In genomic region chr1:174812656-174813055, GRCh38 we compare ENCODE assay signal across 24 cellular contexts.
A peak's percentile ranks its signal among the peaks of the same experiment; 100 is the strongest.
DNase-seq lines count a peak whose midpoint lies in the region; ATAC-seq and TF ChIP-seq lines count a peak whose summit lies in the region.
"Had no signal": no experiment of that assay in that cellular context is flagged by ENCODE, and none has a peak within 500 bp of the region (broad histone marks: within the 10 kb centered on the region; RNA-seq: fewer than 3 reads in every experiment).

No MANE protein-coding gene starts in this region.

- no peaks in the 10 kb centered on the region for H4K20me1 ChIP-seq in BLaER1

- no peak overlapping the region for H3K9ac ChIP-seq in BLaER1

- H3K27me3 ChIP-seq in BLaER1 = no peaks in the 10 kb centered on the region
- H3K27me3 ChIP-seq: body of pancreas, foreskin keratinocyte, SJSA1, vagina had no signal

- peak; percentile 62 for ATAC-seq in WTC11
- ATAC-seq in HG03280 (IDR thresholded peaks at IDR 0.05; ENCODE audit: unreplicated experiment) = no peak
- ATAC-seq: body of pancreas, foreskin keratinocyte, natural killer cell had no signal

- H3K36me3 Mint-ChIP-seq in WTC11 = no peaks in the 10 kb centered on the region
- H3K36me3 Mint-ChIP-seq in activated T-helper 2 cell treated with anti-CD3 and anti-CD28 coated beads, Interferon-gamma antibody, Interleukin-2, Interleukin-4, amounts not matched to agents 10 μg/mL and 5 μg/mL and 100 μg/mL, durations not matched to agents 14 hours and 24 hours and 36 hours (ENCODE audit: low read depth) = peaks cover 3% of the 10 kb centered on the region
- H3K36me3 Mint-ChIP-seq in activated T-cell treated with anti-CD3 and anti-CD28 coated beads, Interleukin-2, amount 50 U/mL, for 24 hours (ENCODE audit: low read depth) = peaks cover 16% of the 10 kb centered on the region
- H3K36me3 Mint-ChIP-seq: natural killer cell had no signal

- H3K27me3 Mint-ChIP-seq in WTC11 (ENCODE audit: low read depth) = no peaks in the 10 kb centered on the region
- no peaks in the 10 kb centered on the region for H3K27me3 Mint-ChIP-seq in activated T-helper 2 cell treated with anti-CD3 and anti-CD28 coated beads, Interferon-gamma antibody, Interleukin-2, Interleukin-4, amounts not matched to agents 10 μg/mL and 5 μg/mL and 100 μg/mL, durations not matched to agents 14 hours and 24 hours and 36 hours (ENCODE audit: low read depth)
- H3K27me3 Mint-ChIP-seq in activated T-cell treated with anti-CD3 and anti-CD28 coated beads, Interleukin-2, amount 50 U/mL, for 24 hours = no peaks in the 10 kb centered on the region
- H3K27me3 Mint-ChIP-seq: activated naive CD8-positive, alpha-beta T cell treated with anti-CD3 and anti-CD28 coated beads, Interleukin-2, amount 10 ng/mL, durations not matched to agents 7 days and 5 days had no signal

- H3K9me3 ChIP-seq in BLaER1 = no peaks in the 10 kb centered on the region
- H3K9me3 ChIP-seq: A549, body of pancreas, SJSA1, vagina had no signal

- intact Hi-C loops in activated T-helper 2 cell treated with anti-CD3 and anti-CD28 coated beads, Interferon-gamma antibody, Interleukin-2, Interleukin-4, amounts not matched to agents 10 μg/mL and 5 μg/mL and 100 μg/mL, durations not matched to agents 14 hours and 24 hours and 36 hours (cut with micrococcal nuclease) = no loop called here

- no peak for TF ChIP-seq CTCF in WTC11 (IDR thresholded peaks at IDR 0.05)

- H3K4me3 ChIP-seq in BLaER1 = no peak overlapping the region
- H3K4me3 ChIP-seq: A549, body of pancreas, coronary artery, SJSA1, vagina had no signal

- DNase-seq in HuH-7 (ENCODE audit: low spot score) = peak; percentile 37
- DNase-seq in WTC11 (ENCODE audit: low spot score) = no peak
- DNase-seq in kidney tubule cell (ENCODE audit: low spot score) = peak; percentile 39
- no peak for DNase-seq in activated T-helper 2 cell treated with anti-CD3 and anti-CD28 coated beads, Interferon-gamma antibody, Interleukin-2, Interleukin-4, amounts not matched to agents 10 μg/mL and 5 μg/mL and 100 μg/mL, durations not matched to agents 14 hours and 24 hours and 36 hours (ENCODE audit: low spot score)
- DNase-seq in activated T-cell treated with anti-CD3 and anti-CD28 coated beads, Interleukin-2, amount 50 U/mL, for 24 hours = no peak
- no peak for DNase-seq in NCI-H1048 (lab: John Stamatoyannopoulos, UW)
- DNase-seq: activated naive CD8-positive, alpha-beta T cell treated with anti-CD3 and anti-CD28 coated beads, Interleukin-2, amount 10 ng/mL, durations not matched to agents 7 days and 5 days; body of pancreas; C1 segment of cervical spinal cord; foreskin keratinocyte; H7; hypothalamus; mammary epithelial cell; natural killer cell; NCI-H1092; posterior cingulate gyrus; stimulated activated CD4-positive, alpha-beta T cell treated with anti-CD3 and anti-CD28 coated beads, Interleukin-4, amount 100 ng/mL, for 24 hours had no signal

- H3K4me3 Mint-ChIP-seq in WTC11 = no peak overlapping the region
- no peak overlapping the region for H3K4me3 Mint-ChIP-seq in activated T-helper 2 cell treated with anti-CD3 and anti-CD28 coated beads, Interferon-gamma antibody, Interleukin-2, Interleukin-4, amounts not matched to agents 10 μg/mL and 5 μg/mL and 100 μg/mL, durations not matched to agents 14 hours and 24 hours and 36 hours (ENCODE audit: low read depth)
- H3K4me3 Mint-ChIP-seq in activated T-cell treated with anti-CD3 and anti-CD28 coated beads, Interleukin-2, amount 50 U/mL, for 24 hours = no peak overlapping the region
- H3K4me3 Mint-ChIP-seq: activated naive CD8-positive, alpha-beta T cell treated with anti-CD3 and anti-CD28 coated beads, Interleukin-2, amount 10 ng/mL, durations not matched to agents 7 days and 5 days; natural killer cell had no signal

- H3K4me1 Mint-ChIP-seq in WTC11 = peaks cover 22% of the 10 kb centered on the region
- peaks cover 17% of the 10 kb centered on the region for H3K4me1 Mint-ChIP-seq in activated T-helper 2 cell treated with anti-CD3 and anti-CD28 coated beads, Interferon-gamma antibody, Interleukin-2, Interleukin-4, amounts not matched to agents 10 μg/mL and 5 μg/mL and 100 μg/mL, durations not matched to agents 14 hours and 24 hours and 36 hours (ENCODE audit: low read depth)
- H3K4me1 Mint-ChIP-seq in activated T-cell treated with anti-CD3 and anti-CD28 coated beads, Interleukin-2, amount 50 U/mL, for 24 hours (ENCODE audit: low read depth) = peaks cover 21% of the 10 kb centered on the region

- H3K27ac Mint-ChIP-seq in WTC11 = peak overlapping the region; percentile 29
- H3K27ac Mint-ChIP-seq in activated T-helper 2 cell treated with anti-CD3 and anti-CD28 coated beads, Interferon-gamma antibody, Interleukin-2, Interleukin-4, amounts not matched to agents 10 μg/mL and 5 μg/mL and 100 μg/mL, durations not matched to agents 14 hours and 24 hours and 36 hours = no peak overlapping the region
- H3K27ac Mint-ChIP-seq in activated T-cell treated with anti-CD3 and anti-CD28 coated beads, Interleukin-2, amount 50 U/mL, for 24 hours = no peak overlapping the region
- H3K27ac Mint-ChIP-seq: activated naive CD8-positive, alpha-beta T cell treated with anti-CD3 and anti-CD28 coated beads, Interleukin-2, amount 10 ng/mL, durations not matched to agents 7 days and 5 days had no signal

- H3K27ac ChIP-seq in BLaER1 = peak overlapping the region; percentile 28; the same call in 1 of the 2 replicates
- H3K27ac ChIP-seq: A549, body of pancreas, coronary artery, foreskin keratinocyte, HL-60, SJSA1, vagina had no signal

- H3K36me3 ChIP-seq in BLaER1 = peaks cover 11% of the 10 kb centered on the region
- H3K36me3 ChIP-seq: SJSA1, vagina had no signal

- no peak overlapping the region for H3K4me2 ChIP-seq in BLaER1
- H3K4me2 ChIP-seq: A549 had no signal

- H3K4me1 ChIP-seq in BLaER1 = peaks cover 41% of the 10 kb centered on the region
- H3K4me1 ChIP-seq: body of pancreas, vagina had no signal

- CTCF ChIA-PET in WTC11 (lab: Charles Lee) = no interaction called here

- POLR2A ChIA-PET in WTC11 (lab: Charles Lee) = no interaction called here

- H3K9me3 Mint-ChIP-seq in WTC11 = no peaks in the 10 kb centered on the region
- H3K9me3 Mint-ChIP-seq in activated T-helper 2 cell treated with anti-CD3 and anti-CD28 coated beads, Interferon-gamma antibody, Interleukin-2, Interleukin-4, amounts not matched to agents 10 μg/mL and 5 μg/mL and 100 μg/mL, durations not matched to agents 14 hours and 24 hours and 36 hours = no peaks in the 10 kb centered on the region
- no peaks in the 10 kb centered on the region for H3K9me3 Mint-ChIP-seq in activated T-cell treated with anti-CD3 and anti-CD28 coated beads, Interleukin-2, amount 50 U/mL, for 24 hours
- H3K9me3 Mint-ChIP-seq: activated naive CD8-positive, alpha-beta T cell treated with anti-CD3 and anti-CD28 coated beads, Interleukin-2, amount 10 ng/mL, durations not matched to agents 7 days and 5 days; natural killer cell had no signal

TF ChIP-seq in WTC11, 78 proteins besides CTCF, POLR2A, EP300 and RAD21 (continues in another document):
- TF ChIP-seq ZNF425 (CRISPR knock-in tag; conservative IDR thresholded peaks at IDR 0.05) = no peak
- no peak for TF ChIP-seq TEAD1 (CRISPR knock-in tag; IDR thresholded peaks at IDR 0.05)
- no peak for TF ChIP-seq TEAD4 (CRISPR knock-in tag; IDR thresholded peaks at IDR 0.05)
- no peak for TF ChIP-seq ARID4B (CRISPR knock-in tag; IDR thresholded peaks at IDR 0.05; ENCODE audit: borderline replicate concordance)
- no peak for TF ChIP-seq NFATC4 (CRISPR knock-in tag; IDR thresholded peaks at IDR 0.05)

Comparison
In these comparisons a context has a peak if more than half of its experiments do, and no peak if none do; other contexts are left out.
1. DNase-seq: peak in HuH-7 (single experiment) and kidney tubule cell (single experiment); none in WTC11 (single experiment), activated T-helper 2 cell treated with anti-CD3 and anti-CD28 coated beads, Interferon-gamma antibody, Interleukin-2, Interleukin-4, amounts not matched to agents 10 μg/mL and 5 μg/mL and 100 μg/mL, durations not matched to agents 14 hours and 24 hours and 36 hours (single experiment), activated T-cell treated with anti-CD3 and anti-CD28 coated beads, Interleukin-2, amount 50 U/mL, for 24 hours (single experiment) and NCI-H1048 (single experiment).